ENCODE assay signal across 4 cellular contexts in the genomic region with DNA sequence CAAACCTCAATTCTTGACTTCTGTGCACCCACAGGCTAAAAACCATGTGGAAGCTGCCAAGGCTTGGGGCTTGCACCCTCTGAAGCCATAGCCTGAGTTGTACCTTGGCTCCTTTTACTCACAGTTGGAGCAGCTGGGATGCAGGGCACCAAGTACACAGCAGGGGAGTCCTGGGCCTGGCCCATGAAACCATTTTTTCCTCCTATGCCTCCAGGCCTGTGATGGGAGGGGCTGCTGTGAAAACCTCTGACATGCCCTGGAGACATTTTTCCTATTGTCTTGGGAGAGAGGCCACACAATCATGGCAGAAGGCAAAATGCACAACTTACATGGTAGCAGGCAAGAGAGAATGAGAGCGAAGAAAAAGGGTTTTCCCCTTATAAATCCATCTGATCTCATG.
A peak's percentile ranks its signal among the peaks of the same experiment; 100 is the strongest.
DNase-seq lines count a peak whose midpoint lies in the region; ATAC-seq, FAIRE-seq and TF ChIP-seq lines count a peak whose summit lies in the region.
"Not testable (repeated sequence)": the region's sequence is repeated elsewhere in the genome, so short reads cannot be mapped to it uniquely, and the experiment has no call there.

No MANE protein-coding gene starts in this region.

- POLR2A ChIA-PET in A549 (lab: Yijun Ruan, JAX); HEK293 (lab: Yijun Ruan, JAX); K562 (lab: Yijun Ruan, JAX): not testable (repeated sequence)

- TF ChIP-seq RAD21 in A549 (conservative IDR thresholded peaks at IDR 0.05 in 1 of 2, IDR thresholded peaks at IDR 0.05 in 1 of 2); K562 (CRISPR knock-in tag; conservative IDR thresholded peaks at IDR 0.05 in 1 of 2, IDR thresholded peaks at IDR 0.05 in 1 of 2): not testable (repeated sequence)

- in situ Hi-C loops in K562 (cut with MboI), result not testable (repeated sequence)

- not testable (repeated sequence) for H3K9me3 ChIP-seq in A549; HEK293 (ENCODE audit: control insufficient read depth, insufficient read depth, low read depth, low read length); K562 (replicated peaks; ENCODE audit: control insufficient read depth, insufficient read depth, low read depth, low read length)
- peaks cover 34% of the 10 kb centered on the region for H3K9me3 ChIP-seq in BLaER1

- FAIRE-seq in A549 (lab: Jason Lieb, UNC); K562 (lab: Jason Lieb, UNC): not testable (repeated sequence)

- not testable (repeated sequence) for H3K27ac ChIP-seq in A549; BLaER1; HEK293 (ENCODE audit: extremely low read depth, low read depth, low read length); K562 (ENCODE audit: extremely low read depth, low read depth, low read length)

- H2AFZ ChIP-seq in K562 (ENCODE audit: low read depth, low read length), result not testable (repeated sequence)

- not testable (repeated sequence) for BruUV-seq in K562 (replicated peaks; lab: Mats Ljungman, UMichigan)

- not testable (repeated sequence) for H3K9ac ChIP-seq in BLaER1; K562 (ENCODE audit: insufficient read depth in 1 of 2, low read depth in 2 of 2, low read length in 2 of 2)

- intact Hi-C loops in K562 (cut with micrococcal nuclease), result not testable (repeated sequence)

- WGBS in A549 (ENCODE audit: missing lambda C conversion rate), result 10% methylated on average over 1 of the region's 1 CpG
- WGBS in K562 (ENCODE audit: insufficient coverage, low coverage, missing lambda C conversion rate), result 0% methylated on average over 1 of the region's 1 CpG

- peaks cover 22% of the 10 kb centered on the region for H3K27me3 ChIP-seq in BLaER1
- not testable (repeated sequence) for H3K27me3 ChIP-seq in K562 (ENCODE audit: control insufficient read depth in 2 of 2, insufficient read depth in 2 of 2, low read length in 2 of 2)

- not testable (repeated sequence) for H3K4me1 ChIP-seq in A549; BLaER1; HEK293 (ENCODE audit: control insufficient read depth, insufficient read depth, low read length); K562 (replicated peaks in 1 of 2; ENCODE audit: control insufficient read depth in 2 of 2, insufficient read depth in 2 of 2, low read length in 2 of 2)

- not testable (repeated sequence) for TF ChIP-seq CTCF in A549 (IDR thresholded peaks at IDR 0.05); HEK293 (tag by site-specific recombination; IDR thresholded peaks at IDR 0.05); K562 (IDR thresholded peaks at IDR 0.05 in 2 of 3, conservative IDR thresholded peaks at IDR 0.05 in 1 of 3; ENCODE audit: insufficient read depth in 2 of 3, low read depth in 1 of 3, low read length in 3 of 3)

- DNase-seq in A549 (ENCODE audit: low read depth in 1 of 2, low spot score in 1 of 2); K562 (ENCODE audit: extremely low read depth in 1 of 4, low spot score in 3 of 4): not testable (repeated sequence)

- not testable (repeated sequence) for H4K20me1 ChIP-seq in BLaER1; K562 (replicated peaks; ENCODE audit: control insufficient read depth, insufficient read depth, low read length)

- not testable (repeated sequence) for H3K79me2 ChIP-seq in K562 (ENCODE audit: control insufficient read depth, insufficient read depth, low read length)

- not testable (repeated sequence) for ATAC-seq in A549, K562

- CTCF ChIA-PET in A549 (lab: Yijun Ruan, JAX); HEK293 (lab: Yijun Ruan, JAX); K562 (lab: Yijun Ruan, JAX; ENCODE audit: low intra/inter-chr PET ratio): not testable (repeated sequence)

- TF ChIP-seq POLR2A in A549 (IDR thresholded peaks at IDR 0.05; ENCODE audit: low read length); K562 (conservative IDR thresholded peaks at IDR 0.05): not testable (repeated sequence)

- not testable (repeated sequence) for H3K4me3 ChIP-seq in A549; HEK293 (ENCODE audit: low read depth, low read length); K562
- H3K4me3 ChIP-seq in BLaER1, result 0 out of 2 replicates have a peak overlapping the region, but pooled peaks have one; percentile 9

- H3K36me3 ChIP-seq in BLaER1; HEK293 (ENCODE audit: control insufficient read depth in 2 of 2, insufficient read depth in 1 of 2, low read length in 2 of 2); K562 (ENCODE audit: control insufficient read depth, insufficient read depth, low read length): not testable (repeated sequence)

- not testable (repeated sequence) for H3K9me1 ChIP-seq in K562 (ENCODE audit: control insufficient read depth, insufficient read depth, low read length)

- not testable (repeated sequence) for H3K4me2 ChIP-seq in A549; BLaER1; K562 (ENCODE audit: insufficient read depth, low read length)

- TF ChIP-seq EP300 in A549 (IDR thresholded peaks at IDR 0.05); K562 (IDR thresholded peaks at IDR 0.05; ENCODE audit: low read length): not testable (repeated sequence)

TF ChIP-seq in A549, 52 proteins besides CTCF, POLR2A, EP300 and RAD21:
- TF ChIP-seq ZFP36 (IDR thresholded peaks at IDR 0.05; ENCODE audit: borderline replicate concordance, partially characterized antibody), result peak; percentile 71

TF ChIP-seq in HEK293, 187 proteins besides CTCF, POLR2A, EP300 and RAD21:
- TF ChIP-seq ZNF585B (tag by site-specific recombination; IDR thresholded peaks at IDR 0.05) (peak; percentile 93), SETDB1 (IDR thresholded peaks at IDR 0.05; ENCODE audit: insufficient read length, low read length) (peak; percentile 15)

TF ChIP-seq in K562, 482 proteins besides CTCF, POLR2A, EP300 and RAD21:
- peak; percentile 37 for TF ChIP-seq ZFP36 (IDR thresholded peaks at IDR 0.05; ENCODE audit: low read depth, low read length, partially characterized antibody)
TF ChIP-seq in K562: peak in this region for 1; not testable (repeated sequence) for 481.
